8 cellular contexts compared by ENCODE assay signal in the genomic region with DNA sequence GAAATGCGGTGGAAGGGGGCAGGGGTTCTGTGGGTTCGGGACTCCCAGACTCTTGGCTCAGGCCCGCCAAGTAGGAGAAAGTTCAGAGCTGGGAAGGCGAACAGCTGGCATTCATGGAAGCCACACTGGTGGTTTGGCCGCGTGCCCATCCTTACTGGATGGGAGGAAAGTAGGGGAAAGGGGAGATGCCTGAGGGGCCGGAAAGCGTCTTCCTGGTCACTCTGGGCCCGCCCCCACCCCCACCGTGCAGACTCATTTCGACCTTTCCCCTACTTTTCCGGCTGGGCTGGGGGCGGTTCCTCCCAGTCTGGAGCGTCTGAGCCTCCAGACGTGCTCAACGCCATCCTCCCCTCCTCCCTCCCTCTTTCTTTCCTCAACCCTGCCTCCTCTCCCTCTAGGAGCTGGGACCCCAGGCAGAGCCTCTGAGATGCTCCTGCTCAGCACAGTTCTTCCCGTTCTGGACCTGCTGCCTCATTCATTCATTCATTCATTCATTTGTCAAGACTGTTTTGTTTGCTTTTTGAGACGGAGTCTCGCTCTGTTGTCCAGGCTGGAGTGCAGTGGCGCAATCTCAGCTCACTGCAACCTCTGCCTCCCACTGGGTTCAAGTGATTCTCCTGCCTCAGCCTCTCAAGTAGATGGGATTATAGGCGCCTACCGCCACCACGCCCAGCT. TPM values are rescaled to one million over a fixed set of nuclear protein-coding genes. Genes with fewer than 3 reads are reported as not detected.
DNase-seq lines count a peak whose midpoint lies in the region; ATAC-seq and TF ChIP-seq lines count a peak whose summit lies in the region.

No MANE protein-coding gene starts in this region.

- DNase-seq in NCI-H1092 treated with DMSO at 0.1 percent for 48 hours (lab: John Stamatoyannopoulos, UW) (peak; percentile 2), brain microvascular endothelial cell (peak; percentile 92), NCI-H1930 (lab: John Stamatoyannopoulos, UW) (no peak)

- H3K9me3 ChIP-seq in BLaER1 (no peaks in the 10 kb centered on the region), iPS-20b (ENCODE audit: insufficient read depth, low read depth, low read length) (no peaks in the 10 kb centered on the region), skeletal muscle tissue (ENCODE audit: control insufficient read depth in 3 of 3, low read length in 3 of 3) (no peaks in the 10 kb centered on the region)

- peaks cover 9% of the 10 kb centered on the region; the same call in 1 of the 2 replicates for H3K36me3 ChIP-seq in BLaER1
- H3K36me3 ChIP-seq in brain microvascular endothelial cell (replicated peaks) = peaks cover 45% of the 10 kb centered on the region
- H3K36me3 ChIP-seq in iPS-20b (ENCODE audit: insufficient read depth, low read depth, low read length) = no peaks in the 10 kb centered on the region
- peaks cover 4 to 25% (median 5%) of the 10 kb centered on the region in 3 donors for H3K36me3 ChIP-seq in skeletal muscle tissue (ENCODE audit: control insufficient read depth in 3 of 3, insufficient read depth in 3 of 3, low read length in 3 of 3)

- no peak for TF ChIP-seq CTCF in brain microvascular endothelial cell (IDR thresholded peaks at IDR 0.05; ENCODE audit: low read depth, low read length, missing control alignments)

- H3K27me3 ChIP-seq in BLaER1 (peaks cover 57% of the 10 kb centered on the region), brain microvascular endothelial cell (replicated peaks) (no peaks in the 10 kb centered on the region), iPS-20b (ENCODE audit: insufficient read depth, low read length) (peaks cover 46% of the 10 kb centered on the region), skeletal muscle tissue (ENCODE audit: control insufficient read depth in 3 of 3, insufficient read depth in 3 of 3, low read length in 3 of 3) (peaks cover 0 to 4% (median 0%) of the 10 kb centered on the region in 3 donors)

- H3K27ac ChIP-seq in BLaER1 (no peak overlapping the region), brain microvascular endothelial cell (peak overlapping the region; percentile 73), iPS-20b (ENCODE audit: low read length) (peak overlapping the region; percentile 54), skeletal muscle tissue (ENCODE audit: low read depth, low read length) (peak overlapping the region; percentile 46)

- no peak overlapping the region for H3K9ac ChIP-seq in BLaER1
- H3K9ac ChIP-seq in iPS-20b (ENCODE audit: low read depth, low read length) = no peak overlapping the region
- H3K9ac ChIP-seq in skeletal muscle tissue (ENCODE audit: low read depth in 1 of 3, low read length in 3 of 3) = peak overlapping the region in 1 of 3 donors; percentile 3

- H3K4me3 ChIP-seq in BLaER1 (no peak overlapping the region), brain microvascular endothelial cell (ENCODE audit: low read depth, low read length) (peak overlapping the region; percentile 81), iPS-20b (ENCODE audit: low read length) (peak overlapping the region; percentile 56), skeletal muscle tissue (ENCODE audit: low read length in 3 of 3) (peak overlapping the region; percentile 57 to 66 (median 63))

- in situ Hi-C loops in brain microvascular endothelial cell (cut with HindIII; ENCODE audit: low pct_ligation_motif_present, low sequenced_read_pairs) = no loop called here

- H3K4me2 ChIP-seq in BLaER1 = peak overlapping the region; percentile 72

- H3K4me1 ChIP-seq in BLaER1 (peaks cover 41% of the 10 kb centered on the region), iPS-20b (ENCODE audit: insufficient read depth, low read length) (peaks cover 6% of the 10 kb centered on the region; the same call in 1 of the 2 replicates), skeletal muscle tissue (ENCODE audit: control insufficient read depth in 3 of 3, insufficient read depth in 3 of 3, low read length in 3 of 3) (peaks cover 29 to 62% (median 35%) of the 10 kb centered on the region in 3 donors)

- ATAC-seq in GM18519 (IDR thresholded peaks at IDR 0.05; ENCODE audit: low FRiP score, unreplicated experiment) = no peak
- no peak for ATAC-seq in GM18909 (IDR thresholded peaks at IDR 0.05; ENCODE audit: poor library complexity, unreplicated experiment)

- H4K20me1 ChIP-seq in BLaER1 = peaks cover 30% of the 10 kb centered on the region

RNA-seq across cellular contexts. Expression of a gene that starts 3.5 kb away (rescaled TPM):
- total RNA-seq in skeletal muscle tissue = 1.0 TPM

RNA-seq across cellular contexts. Expression of a gene that starts 22.7 kb away (rescaled TPM):
- 64.2 TPM for total RNA-seq in skeletal muscle tissue

RNA-seq across cellular contexts. Expression of a gene that starts 24.4 kb away (rescaled TPM):
- total RNA-seq in skeletal muscle tissue = 10.4 TPM

RNA-seq across cellular contexts. Expression of a gene that starts 45.6 kb away (rescaled TPM):
- total RNA-seq in skeletal muscle tissue = 38.1 TPM

RNA-seq across cellular contexts. Expression of a gene that starts 46.2 kb away (rescaled TPM):
- total RNA-seq in skeletal muscle tissue = 371 TPM

Comparison
In these comparisons a context has a peak if more than half of its experiments do, and no peak if none do; other contexts are left out.
1. DNase-seq: peak in NCI-H1092 treated with DMSO at 0.1 percent for 48 hours (single experiment) and brain microvascular endothelial cell (single experiment); none in NCI-H1930 (0 of 2).